1 cellular context compared by ENCODE assay signal in genomic region chr2:120331903-120332302, GRCh38.
A peak's percentile ranks its signal among the peaks of the same experiment; 100 is the strongest.
TF ChIP-seq lines count a peak whose summit lies in the region.

No MANE protein-coding gene starts in this region.

TF ChIP-seq in HepG2, 621 proteins besides CTCF, POLR2A, EP300 and RAD21:
- TF ChIP-seq, protein P1, sequence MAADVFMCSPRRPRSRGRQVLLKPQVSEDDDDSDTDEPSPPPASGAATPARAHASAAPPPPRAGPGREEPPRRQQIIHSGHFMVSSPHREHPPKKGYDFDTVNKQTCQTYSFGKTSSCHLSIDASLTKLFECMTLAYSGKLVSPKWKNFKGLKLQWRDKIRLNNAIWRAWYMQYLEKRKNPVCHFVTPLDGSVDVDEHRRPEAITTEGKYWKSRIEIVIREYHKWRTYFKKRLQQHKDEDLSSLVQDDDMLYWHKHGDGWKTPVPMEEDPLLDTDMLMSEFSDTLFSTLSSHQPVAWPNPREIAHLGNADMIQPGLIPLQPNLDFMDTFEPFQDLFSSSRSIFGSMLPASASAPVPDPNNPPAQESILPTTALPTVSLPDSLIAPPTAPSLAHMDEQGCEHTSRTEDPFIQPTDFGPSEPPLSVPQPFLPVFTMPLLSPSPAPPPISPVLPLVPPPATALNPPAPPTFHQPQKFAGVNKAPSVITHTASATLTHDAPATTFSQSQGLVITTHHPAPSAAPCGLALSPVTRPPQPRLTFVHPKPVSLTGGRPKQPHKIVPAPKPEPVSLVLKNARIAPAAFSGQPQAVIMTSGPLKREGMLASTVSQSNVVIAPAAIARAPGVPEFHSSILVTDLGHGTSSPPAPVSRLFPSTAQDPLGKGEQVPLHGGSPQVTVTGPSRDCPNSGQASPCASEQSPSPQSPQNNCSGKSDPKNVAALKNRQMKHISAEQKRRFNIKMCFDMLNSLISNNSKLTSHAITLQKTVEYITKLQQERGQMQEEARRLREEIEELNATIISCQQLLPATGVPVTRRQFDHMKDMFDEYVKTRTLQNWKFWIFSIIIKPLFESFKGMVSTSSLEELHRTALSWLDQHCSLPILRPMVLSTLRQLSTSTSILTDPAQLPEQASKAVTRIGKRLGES (CRISPR knock-in tag; IDR thresholded peaks at IDR 0.05; ENCODE audit: borderline replicate concordance): no peak
- TF ChIP-seq ZFP90 (CRISPR knock-in tag; IDR thresholded peaks at IDR 0.05; ENCODE audit: borderline replicate concordance) (no peak), SOX13 (IDR thresholded peaks at IDR 0.05) (no peak), SOX13 (CRISPR knock-in tag; conservative IDR thresholded peaks at IDR 0.05 in 1 of 2, IDR thresholded peaks at IDR 0.05 in 1 of 2) (peak in 1 of 2 experiments; percentile 17; a peak in 1 of 4 replicates), ZNF281 (CRISPR knock-in tag; IDR thresholded peaks at IDR 0.05; ENCODE audit: borderline replicate concordance) (no peak), ZNF720 (CRISPR knock-in tag; IDR thresholded peaks at IDR 0.05) (no peak), ZNF678 (CRISPR knock-in tag; IDR thresholded peaks at IDR 0.05) (no peak), ZNF569 (CRISPR knock-in tag; IDR thresholded peaks at IDR 0.05; ENCODE audit: borderline replicate concordance) (no peak), SOX6 (IDR thresholded peaks at IDR 0.05) (no peak), SOX6 (CRISPR knock-in tag; IDR thresholded peaks at IDR 0.05) (0 out of 2 replicates have a peak, but pooled peaks have one; percentile 19), ELF4 (CRISPR knock-in tag; IDR thresholded peaks at IDR 0.05; ENCODE audit: borderline replicate concordance) (no peak)
- TF ChIP-seq, protein P2, sequence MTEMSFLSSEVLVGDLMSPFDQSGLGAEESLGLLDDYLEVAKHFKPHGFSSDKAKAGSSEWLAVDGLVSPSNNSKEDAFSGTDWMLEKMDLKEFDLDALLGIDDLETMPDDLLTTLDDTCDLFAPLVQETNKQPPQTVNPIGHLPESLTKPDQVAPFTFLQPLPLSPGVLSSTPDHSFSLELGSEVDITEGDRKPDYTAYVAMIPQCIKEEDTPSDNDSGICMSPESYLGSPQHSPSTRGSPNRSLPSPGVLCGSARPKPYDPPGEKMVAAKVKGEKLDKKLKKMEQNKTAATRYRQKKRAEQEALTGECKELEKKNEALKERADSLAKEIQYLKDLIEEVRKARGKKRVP (CRISPR knock-in tag; IDR thresholded peaks at IDR 0.05): peak in 1 of 2 experiments; percentile 90; a peak in 2 of 4 replicates
